In the genomic region with DNA sequence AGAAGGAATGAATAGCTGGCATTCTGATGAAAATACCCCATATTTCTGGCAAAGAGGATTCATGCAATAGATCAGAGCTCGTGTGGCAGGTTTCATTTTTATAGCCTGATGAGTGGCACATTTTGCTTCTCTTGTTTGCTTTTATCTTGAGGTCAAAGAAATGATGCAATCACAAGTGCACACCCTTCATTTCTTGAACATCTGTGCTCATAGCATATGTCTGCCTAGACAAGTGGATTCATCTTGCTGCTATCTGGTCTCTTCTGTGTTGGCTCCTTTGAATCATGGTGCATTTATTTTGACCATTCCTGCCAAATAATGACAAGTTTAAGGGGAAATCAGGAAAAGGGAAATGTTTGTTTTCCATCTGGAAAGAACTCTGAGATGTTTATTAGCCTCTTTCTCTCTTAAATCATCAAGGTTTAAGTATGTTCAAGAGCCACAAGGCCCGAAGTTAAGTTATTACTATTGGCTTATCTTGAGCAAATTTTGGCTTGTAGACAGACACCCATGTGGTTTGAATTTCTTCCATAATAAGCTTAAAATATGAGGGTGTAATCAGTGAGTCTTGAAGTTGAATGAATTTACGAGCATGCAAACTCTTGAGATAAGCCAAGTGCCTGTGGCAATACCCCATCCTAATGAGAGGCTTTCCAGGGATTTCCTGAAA, we compare ENCODE assay signal across 10 cellular contexts. TPM values are rescaled to one million over a fixed set of nuclear protein-coding genes. Genes with fewer than 3 reads are reported as not detected.
DNase-seq lines count a peak whose midpoint lies in the region; ATAC-seq and TF ChIP-seq lines count a peak whose summit lies in the region.
"Had no signal": no experiment of that assay in that cellular context is flagged by ENCODE, and none has a peak within 500 bp of the region (broad histone marks: within the 10 kb centered on the region; RNA-seq: fewer than 3 reads in every experiment).

No MANE protein-coding gene starts in this region.

- no peaks in the 10 kb centered on the region for H3K36me3 ChIP-seq in mucosa of descending colon (ENCODE audit: low read depth)
- no peaks in the 10 kb centered on the region for H3K36me3 ChIP-seq in tibial nerve

- peak; percentile 78 for ATAC-seq in mucosa of descending colon
- no peak for ATAC-seq in GM21367 (IDR thresholded peaks at IDR 0.05; ENCODE audit: unreplicated experiment)

- TF ChIP-seq CTCF in astrocyte of the cerebellum (IDR thresholded peaks at IDR 0.05; ENCODE audit: low read depth, low read length, missing control alignments) (no peak), mucosa of descending colon (IDR thresholded peaks at IDR 0.05) (no peak), tibial nerve (IDR thresholded peaks at IDR 0.05) (no peak)

- TF ChIP-seq POLR2A in tibial nerve (IDR thresholded peaks at IDR 0.05), result no peak

- intact Hi-C loops in mucosa of descending colon (cut with DNase I, micrococcal nuclease), result no loop called here

- in situ Hi-C loops in astrocyte of the cerebellum (cut with HindIII; ENCODE audit: low sequenced_read_pairs), result no loop called here

- peak in 2 of 3 experiments; percentile 18 to 90 for DNase-seq in NCI-H1417 (lab: John Stamatoyannopoulos, UW)
- DNase-seq in NCI-H1417 treated with DMSO at 0.1 percent for 48 hours (lab: John Stamatoyannopoulos, UW), result no peak
- DNase-seq in NCI-H2029 (lab: John Stamatoyannopoulos, UW), result peak; percentile 66
- peak; percentile 31 for DNase-seq in astrocyte of the cerebellum (ENCODE audit: low read depth)
- peak in 1 of 3 donors; percentile 22 for DNase-seq in mucosa of descending colon
- DNase-seq in NCI-H1105 (lab: John Stamatoyannopoulos, UW), result no peak
- no peak for DNase-seq in tibial nerve (ENCODE audit: low spot score in 2 of 2)
- DNase-seq: activated CD4-positive, alpha-beta memory T cell treated with anti-CD3 and anti-CD28 coated beads for 36 hours; aorta had no signal

- H3K27ac ChIP-seq in tibial nerve, result no peak overlapping the region

- WGBS in tibial nerve, 2 donors, result 50 to 51% methylated on average over 3 of the region's 3 CpGs

- H3K4me3 ChIP-seq in astrocyte of the cerebellum (ENCODE audit: low read depth, low read length) (no peak overlapping the region), mucosa of descending colon (no peak overlapping the region), tibial nerve (no peak overlapping the region)

- peak in 1 of 2 donors; percentile 52 for TF ChIP-seq EP300 in tibial nerve (IDR thresholded peaks at IDR 0.05)

- H3K4me1 ChIP-seq in mucosa of descending colon (ENCODE audit: low read depth), result no peaks in the 10 kb centered on the region
- peaks cover 0 to 14% (median 0%) of the 10 kb centered on the region in 4 donors for H3K4me1 ChIP-seq in tibial nerve

- H3K27me3 ChIP-seq in tibial nerve, result no peaks in the 10 kb centered on the region

- H3K9me3 ChIP-seq in mucosa of descending colon, result no peaks in the 10 kb centered on the region
- H3K9me3 ChIP-seq in tibial nerve, result no peaks in the 10 kb centered on the region

RNA-seq across cellular contexts. Expression of a gene that starts 59.3 kb away (rescaled TPM):
- total RNA-seq in mucosa of descending colon (1 to 10 TPM; 4.0 to 6.3 (median 5.5) TPM), tibial nerve (1 to 10 TPM in 3 of 4 donors, under 1 TPM in 1; 0.21 to 6.0 (median 2.1) TPM)
- total RNA-seq: activated CD4-positive, alpha-beta memory T cell treated with anti-CD3 and anti-CD28 coated beads for 36 hours had no signal

Comparison
In these comparisons a context has a peak if more than half of its experiments do, and no peak if none do; other contexts are left out.
1. DNase-seq: peak in NCI-H1417 (2 of 3), NCI-H2029 (single experiment) and astrocyte of the cerebellum (single experiment); none in NCI-H1417 treated with DMSO at 0.1 percent for 48 hours (single experiment), NCI-H1105 (single experiment) and tibial nerve (0 of 2).